Comparison of ENCODE assay signal across 21 cellular contexts in genomic region chr1:48718116-48718630, GRCh38. TPM values are rescaled to one million over a fixed set of nuclear protein-coding genes. Genes with fewer than 3 reads are reported as not detected.
DNase-seq lines count a peak whose midpoint lies in the region; ATAC-seq and TF ChIP-seq lines count a peak whose summit lies in the region.
"Had no signal": no experiment of that assay in that cellular context is flagged by ENCODE, and none has a peak within 500 bp of the region (broad histone marks: within the 10 kb centered on the region; RNA-seq: fewer than 3 reads in every experiment).

No MANE protein-coding gene starts in this region.

- no peak for DNase-seq in stimulated activated naive CD8-positive, alpha-beta T cell treated with anti-CD3 and anti-CD28 coated beads, Interleukin-15, amount 100 ng/mL, for 72 hours
- DNase-seq in stimulated activated naive CD8-positive, alpha-beta T cell treated with anti-CD3 and anti-CD28 coated beads, Interleukin-15, Interleukin-2, amounts not matched to agents 100 U/mL and 50 U/mL, for 24 hours, result no peak
- DNase-seq in endodermal cell, result no peak
- DNase-seq in type B pancreatic cell (ENCODE audit: extremely low spot score, unreplicated experiment), result no peak
- DNase-seq in glomerular visceral epithelial cell (ENCODE audit: extremely low spot score), result no peak
- DNase-seq in DMS79 treated with DMSO at 0.1 percent for 48 hours (lab: John Stamatoyannopoulos, UW), result no peak
- DNase-seq in GDM1 (lab: John Stamatoyannopoulos, UW), result no peak
- DNase-seq: GM23248, HCEC 1CT, NCI-H1417, NCI-H1694 treated with DMSO at 0.1 percent for 48 hours, NCI-H2081 treated with DMSO at 0.1 percent for 48 hours, NCI-H446 treated with DMSO at 0.1 percent for 48 hours, NCI-H526 treated with DMSO at 0.1 percent for 48 hours, Peyer's patch had no signal

- H3K27ac ChIP-seq in OCI-LY3 (ENCODE audit: low read length) (no peak overlapping the region), endodermal cell (ENCODE audit: low read depth, low read length) (no peak overlapping the region)
- H3K27ac ChIP-seq: A549, GM23248, Peyer's patch had no signal

- ATAC-seq in stimulated activated naive CD8-positive, alpha-beta T cell treated with anti-CD3 and anti-CD28 coated beads, Interleukin-15, amount 100 ng/mL, for 72 hours, result peak; percentile 52
- ATAC-seq in stimulated activated naive CD8-positive, alpha-beta T cell treated with anti-CD3 and anti-CD28 coated beads, Interleukin-15, Interleukin-2, amounts not matched to agents 100 U/mL and 50 U/mL, for 24 hours, result no peak
- ATAC-seq: A549, SK-N-SH treated with all-trans-retinoic acid at 6 μM for 48 hours had no signal

- peaks cover 7% of the 10 kb centered on the region for H3K4me1 Mint-ChIP-seq in stimulated activated naive CD8-positive, alpha-beta T cell treated with anti-CD3 and anti-CD28 coated beads, Interleukin-15, amount 100 ng/mL, for 72 hours
- H3K4me1 Mint-ChIP-seq in endodermal cell, result no peaks in the 10 kb centered on the region
- H3K4me1 Mint-ChIP-seq in type B pancreatic cell (ENCODE audit: unreplicated experiment), result no peaks in the 10 kb centered on the region
- H3K4me1 Mint-ChIP-seq: B cell, CD14-positive monocyte had no signal

- H3K9me3 ChIP-seq in OCI-LY3 (ENCODE audit: insufficient read depth, low read length), result no peaks in the 10 kb centered on the region
- H3K9me3 ChIP-seq in endodermal cell (ENCODE audit: control insufficient read depth, low read length), result no peaks in the 10 kb centered on the region
- H3K9me3 ChIP-seq: A549, Peyer's patch had no signal

- H3K4me3 Mint-ChIP-seq in stimulated activated naive CD8-positive, alpha-beta T cell treated with anti-CD3 and anti-CD28 coated beads, Interleukin-15, amount 100 ng/mL, for 72 hours, result no peak overlapping the region
- H3K4me3 Mint-ChIP-seq in endodermal cell (no peak overlapping the region), type B pancreatic cell (no peak overlapping the region)
- H3K4me3 Mint-ChIP-seq: B cell, CD14-positive monocyte had no signal

- H4K20me1 ChIP-seq in OCI-LY3 (ENCODE audit: insufficient read depth, low read length), result no peaks in the 10 kb centered on the region

- H3K9ac ChIP-seq in OCI-LY3 (ENCODE audit: low read length) (no peak overlapping the region), endodermal cell (ENCODE audit: extremely low read depth, low read length, poor library complexity, severe bottlenecking) (no peak overlapping the region)
- H3K9ac ChIP-seq: GM23248 had no signal

- H3K79me2 ChIP-seq in OCI-LY3 (ENCODE audit: low read length), result no peaks in the 10 kb centered on the region

- H3K36me3 Mint-ChIP-seq in endodermal cell (ENCODE audit: low read depth), result no peaks in the 10 kb centered on the region
- no peaks in the 10 kb centered on the region for H3K36me3 Mint-ChIP-seq in type B pancreatic cell
- H3K36me3 Mint-ChIP-seq: CD14-positive monocyte had no signal

- TF ChIP-seq CTCF in OCI-LY3 (IDR thresholded peaks at IDR 0.05; ENCODE audit: low read depth, low read length) (peak; percentile 33), endodermal cell (conservative IDR thresholded peaks at IDR 0.05) (peak; percentile 36), type B pancreatic cell (conservative IDR thresholded peaks at IDR 0.05) (no peak)

- H2AFZ ChIP-seq in OCI-LY3 (ENCODE audit: low read depth, low read length), result no peak overlapping the region
- H2AFZ ChIP-seq: GM23248 had no signal

- H3K4me1 ChIP-seq in OCI-LY3 (ENCODE audit: low read length), result no peaks in the 10 kb centered on the region
- no peaks in the 10 kb centered on the region for H3K4me1 ChIP-seq in endodermal cell (ENCODE audit: control insufficient read depth, insufficient read depth, low read length)
- H3K4me1 ChIP-seq: A549, Peyer's patch had no signal

- H3K9me3 Mint-ChIP-seq in stimulated activated naive CD8-positive, alpha-beta T cell treated with anti-CD3 and anti-CD28 coated beads, Interleukin-15, amount 100 ng/mL, for 72 hours, result no peaks in the 10 kb centered on the region
- H3K9me3 Mint-ChIP-seq in endodermal cell (no peaks in the 10 kb centered on the region), type B pancreatic cell (no peaks in the 10 kb centered on the region)
- H3K9me3 Mint-ChIP-seq: CD14-positive monocyte had no signal

- H3K27me3 Mint-ChIP-seq in stimulated activated naive CD8-positive, alpha-beta T cell treated with anti-CD3 and anti-CD28 coated beads, Interleukin-15, amount 100 ng/mL, for 72 hours, result no peaks in the 10 kb centered on the region
- H3K27me3 Mint-ChIP-seq in endodermal cell (ENCODE audit: insufficient read depth) (no peaks in the 10 kb centered on the region), type B pancreatic cell (peaks cover 5% of the 10 kb centered on the region)
- H3K27me3 Mint-ChIP-seq: B cell had no signal

- H3K36me3 ChIP-seq in OCI-LY3 (replicated peaks; ENCODE audit: low read depth, low read length) (no peaks in the 10 kb centered on the region), endodermal cell (ENCODE audit: control insufficient read depth, insufficient read depth, low read length) (no peaks in the 10 kb centered on the region)
- H3K36me3 ChIP-seq: Peyer's patch had no signal

- no peak overlapping the region for H3K4me2 ChIP-seq in OCI-LY3 (ENCODE audit: low read length)
- H3K4me2 ChIP-seq: A549 had no signal

- H3K27me3 ChIP-seq in OCI-LY3 (ENCODE audit: low read depth, low read length) (no peaks in the 10 kb centered on the region), endodermal cell (ENCODE audit: control insufficient read depth, insufficient read depth, low read length, poor library complexity, severe bottlenecking) (no peaks in the 10 kb centered on the region)
- H3K27me3 ChIP-seq: Peyer's patch had no signal

- H3K4me3 ChIP-seq in OCI-LY3 (ENCODE audit: low read length), result no peak overlapping the region
- no peak overlapping the region for H3K4me3 ChIP-seq in endodermal cell (ENCODE audit: low read length)
- H3K4me3 ChIP-seq: A549, GM23248, Peyer's patch had no signal

- H3K27ac Mint-ChIP-seq in stimulated activated naive CD8-positive, alpha-beta T cell treated with anti-CD3 and anti-CD28 coated beads, Interleukin-15, amount 100 ng/mL, for 72 hours, result no peak overlapping the region
- H3K27ac Mint-ChIP-seq in endodermal cell (no peak overlapping the region), type B pancreatic cell (peak overlapping the region; percentile 90)
- H3K27ac Mint-ChIP-seq: B cell had no signal

RNA-seq across cellular contexts. Expression of gene BEND5, which starts 58.5 kb away (rescaled TPM):
- total RNA-seq in endodermal cell (1 to 10 TPM; 5.9 to 6.1 TPM), type B pancreatic cell (ENCODE audit: low replicate concordance) (4.4 and 10.6 TPM in 2 replicates)
- polyA plus RNA-seq in endodermal cell (2013, experiment 1 of 2), result 22.5 TPM
- 28.4 TPM for polyA plus RNA-seq in endodermal cell (2013, experiment 2 of 2)
- total RNA-seq: GM23248, OCI-LY7 had no signal
- polyA plus RNA-seq: A549, CD14-positive monocyte, GM23248 had no signal
